ENCODE assay signal across 10 cellular contexts in genomic region chr4:7342581-7343352, GRCh38.
"Had no signal": no experiment of that assay in that cellular context is flagged by ENCODE, and none has a peak within 500 bp of the region (broad histone marks: within the 10 kb centered on the region; RNA-seq: fewer than 3 reads in every experiment).

No MANE protein-coding gene starts in this region.

- H3K4me2 ChIP-seq: smooth muscle cell had no signal

- H3K36me3 ChIP-seq: gastroesophageal sphincter, upper lobe of right lung had no signal

- H3K27ac ChIP-seq: gastroesophageal sphincter, testis, upper lobe of right lung, WERI-Rb-1 had no signal

- H3K27me3 ChIP-seq: gastroesophageal sphincter, testis, upper lobe of right lung had no signal

- H3K9me3 ChIP-seq: testis had no signal

- H3K4me1 ChIP-seq: gastroesophageal sphincter, testis, upper lobe of right lung had no signal

- FAIRE-seq: endometrium had no signal

- DNase-seq: activated CD4-positive, alpha-beta memory T cell treated with anti-CD3 and anti-CD28 coated beads, Interleukin-2, amount 10 ng/mL, durations not matched to agents 7 days and 5 days; activated effector memory CD4-positive, alpha-beta T cell treated with Interleukin-2 at 50 U/mL for 16 hours; activated T-cell treated with anti-CD3 and anti-CD28 coated beads, Interleukin-2, amount 50 U/mL, for 4 hours; naive B cell; testis; WERI-Rb-1 had no signal

- H3K4me3 ChIP-seq: gastroesophageal sphincter, smooth muscle cell, testis, upper lobe of right lung had no signal
